Comparison of ENCODE assay signal across 8 cellular contexts in genomic region chr3:53196575-53197407, GRCh38. TPM values are rescaled to one million over a fixed set of nuclear protein-coding genes. Genes with fewer than 3 reads are reported as not detected.
DNase-seq lines count a peak whose midpoint lies in the region; ATAC-seq, FAIRE-seq and TF ChIP-seq lines count a peak whose summit lies in the region.

No MANE protein-coding gene starts in this region.

- no peak overlapping the region for H4K91ac ChIP-seq in H1 (replicated peaks; ENCODE audit: insufficient read length, low read length)

- H3K27me3 Mint-ChIP-seq in CD4-positive, alpha-beta memory T cell = peaks cover 0 to 6% of the 10 kb centered on the region in 2 donors

- no peak overlapping the region for H3K14ac ChIP-seq in H1 (ENCODE audit: insufficient read length)

- H3K79me1 ChIP-seq in H1 (ENCODE audit: low read depth, low read length) = no peaks in the 10 kb centered on the region

- TF ChIP-seq EP300 in H1 (IDR thresholded peaks at IDR 0.05; ENCODE audit: borderline replicate concordance in 1 of 2, low read depth in 2 of 2, low read length in 2 of 2) = no peak

- peak in 1 of 2 experiments; percentile 48; a peak in 1 of 3 replicates for TF ChIP-seq POLR2A in H1 (IDR thresholded peaks at IDR 0.05; ENCODE audit: control extremely low read depth in 1 of 2, low read depth in 2 of 2, low read length in 2 of 2)

- H2AK5ac ChIP-seq in H1 (ENCODE audit: low read depth, low read length) = no peak overlapping the region; the same call in 1 of the 2 replicates

- H2BK15ac ChIP-seq in H1 (ENCODE audit: low read length) = peak overlapping the region; percentile 31; the same call in 1 of the 2 replicates

- peak overlapping the region; percentile 32; the same call in 1 of the 2 replicates for H2BK12ac ChIP-seq in H1 (ENCODE audit: low read depth, low read length)

- no peak overlapping the region for H3K4me3 Mint-ChIP-seq in CD4-positive, alpha-beta memory T cell

- H4K5ac ChIP-seq in H1 (ENCODE audit: insufficient read length, low read depth, low read length) = no peak overlapping the region

- peaks cover 4 to 6% of the 10 kb centered on the region in 2 donors for H3K36me3 Mint-ChIP-seq in CD4-positive, alpha-beta memory T cell

- POLR2A ChIA-PET in CD4-positive, alpha-beta memory T cell (lab: Charles Lee; ENCODE audit: partially characterized antibody) = interaction anchor here (0.9 to 2.2 kb wide), 5 partner anchors 56 to 88 kb away, joined by 3 to 8 read pairs (median 4); no protein-coding TSS in a partner anchor
- POLR2A ChIA-PET in H1 (lab: Charles Lee; ENCODE audit: partially characterized antibody) = interaction anchor here (0.8 to 4.8 kb wide), 6 partner anchors 32 to 351 kb away, joined by 3 to 22 read pairs (median 6); partner anchors contain the start of genes DCP1A and RFT1

- no peak overlapping the region for H3K27ac ChIP-seq in CD4-positive, alpha-beta memory T cell (ENCODE audit: low read depth, low read length)
- H3K27ac ChIP-seq in SU-DHL-6 (ENCODE audit: low read depth, low read length) (peak overlapping the region; percentile 96), H1 (ENCODE audit: low read depth, low read length) (no peak overlapping the region)

- DNase-seq in CD4-positive, alpha-beta memory T cell = peak in 4 of 5 donors; percentile 12 to 62 (median 22)
- DNase-seq in HFF-Myc (ENCODE audit: extremely low read depth, low read depth) (peak; percentile 20), H1 (ENCODE audit: low read depth in 1 of 2, low spot score in 2 of 2) (no peak), NCI-H2081 (lab: John Stamatoyannopoulos, UW) (no peak), frontal cortex (ENCODE audit: low spot score in 2 of 2) (no peak)
- DNase-seq in stimulated activated CD4-positive, alpha-beta T cell treated with anti-CD3 and anti-CD28 coated beads, TNF-alpha, amount 100 ng/mL, for 48 hours (ENCODE audit: low read depth in 3 of 3) = peak; percentile 17 to 52 (median 40)

- peak overlapping the region; percentile 17 for H3K4ac ChIP-seq in H1 (replicated peaks; ENCODE audit: insufficient read length, low read depth, low read length)

- H3F3A ChIP-seq in SU-DHL-6 (ENCODE audit: insufficient read depth) = peaks cover 31% of the 10 kb centered on the region

- no peaks in the 10 kb centered on the region for H3K27me3 ChIP-seq in CD4-positive, alpha-beta memory T cell (ENCODE audit: insufficient read depth, low read length)
- H3K27me3 ChIP-seq in SU-DHL-6 (ENCODE audit: low read length) (no peaks in the 10 kb centered on the region), H1 (replicated peaks in 1 of 4; ENCODE audit: control insufficient read depth in 3 of 4, extremely low read depth in 1 of 4, insufficient read depth in 3 of 4, low read length in 3 of 4) (no peaks in the 10 kb centered on the region; a peak in 1 of 7 replicates)

- no peak overlapping the region for H3K56ac ChIP-seq in H1 (replicated peaks; ENCODE audit: insufficient read length, low read depth, low read length)

- no peaks in the 10 kb centered on the region for H3K23me2 ChIP-seq in H1 (ENCODE audit: low read depth, low read length)

- H2BK5ac ChIP-seq in H1 (ENCODE audit: low read depth, low read length) = no peak overlapping the region; the same call in 1 of the 2 replicates

- H3K4me2 ChIP-seq in SU-DHL-6 (ENCODE audit: low read depth, low read length, poor library complexity, severe bottlenecking) (peak overlapping the region; percentile 90), H1 (ENCODE audit: insufficient read depth in 1 of 2, low read depth in 2 of 2, low read length in 2 of 2) (no peak overlapping the region)

- peaks cover 42% of the 10 kb centered on the region for H3K79me2 ChIP-seq in SU-DHL-6 (ENCODE audit: insufficient read depth, low read length)
- H3K79me2 ChIP-seq in H1 (ENCODE audit: control insufficient read depth in 1 of 2, insufficient read depth in 2 of 2, low read length in 2 of 2) = no peaks in the 10 kb centered on the region

- 0 out of 2 replicates have a peak overlapping the region, but pooled peaks have one; percentile 45 for H4K8ac ChIP-seq in H1 (ENCODE audit: extremely low read depth, insufficient read depth, low read length)

- intact Hi-C loops in CD4-positive, alpha-beta memory T cell (cut with micrococcal nuclease) = loop anchor here (1.0 to 5.0 kb wide), 3 partner anchors 34 to 82 kb away; partner anchors contain the start of gene PRKCD

- H2BK20ac ChIP-seq in H1 (ENCODE audit: low read length) = 0 out of 2 replicates have a peak overlapping the region, but pooled peaks have one; percentile 34

- H3K4me3 ChIP-seq in CD4-positive, alpha-beta memory T cell (ENCODE audit: low read length in 2 of 2) = no peak overlapping the region
- no peak overlapping the region for H3K4me3 ChIP-seq in HFF-Myc (replicated peaks; ENCODE audit: low read depth, low read length)
- peak overlapping the region; percentile 68 for H3K4me3 ChIP-seq in SU-DHL-6 (ENCODE audit: insufficient read depth, low read length, poor library complexity, severe bottlenecking)
- no peak overlapping the region for H3K4me3 ChIP-seq in H1 (ENCODE audit: extremely low read depth in 1 of 4, insufficient read depth in 2 of 4, low read depth in 3 of 4, low read length in 4 of 4)

- CTCF ChIA-PET in CD4-positive, alpha-beta memory T cell (lab: Charles Lee; ENCODE audit: partially characterized antibody) = interaction anchor here (0.7 to 10.1 kb wide), 21 partner anchors 11 to 458 kb away, joined by 3 to 254 read pairs (median 5); partner anchors contain the start of gene PRKCD
- CTCF ChIA-PET in H1 (lab: Charles Lee; ENCODE audit: partially characterized antibody) = interaction anchor here (0.7 to 8.3 kb wide), 37 partner anchors 9 to 352 kb away, joined by 3 to 164 read pairs (median 5); partner anchors contain the start of genes PRKCD and RFT1

- FAIRE-seq in H1 (lab: Jason Lieb, UNC) = no peak
- no peak for FAIRE-seq in frontal cortex (lab: Jason Lieb, UNC)

- peak overlapping the region; percentile 65 for H3K9ac ChIP-seq in SU-DHL-6 (ENCODE audit: low read length)
- no peak overlapping the region; a peak in 2 of 7 replicates for H3K9ac ChIP-seq in H1 (replicated peaks in 1 of 4; ENCODE audit: extremely low read depth in 1 of 4, low read depth in 3 of 4, low read length in 3 of 4)

- no peaks in the 10 kb centered on the region for H3K36me3 ChIP-seq in CD4-positive, alpha-beta memory T cell (ENCODE audit: insufficient read depth, low read length)
- peaks cover 12% of the 10 kb centered on the region; the same call in 1 of the 2 replicates for H3K36me3 ChIP-seq in SU-DHL-6 (ENCODE audit: low read length)
- no peaks in the 10 kb centered on the region; a peak in 1 of 8 replicates for H3K36me3 ChIP-seq in H1 (ENCODE audit: control insufficient read depth in 2 of 4, insufficient read depth in 4 of 4, low read length in 3 of 4)

- peak overlapping the region in 1 of 7 donors; percentile 37 for H3K27ac Mint-ChIP-seq in CD4-positive, alpha-beta memory T cell

- no peaks in the 10 kb centered on the region for H3K9me3 ChIP-seq in CD4-positive, alpha-beta memory T cell (ENCODE audit: control insufficient read depth in 1 of 2, low read length in 2 of 2)
- no peaks in the 10 kb centered on the region for H3K9me3 ChIP-seq in SU-DHL-6 (ENCODE audit: insufficient read depth, low read length)
- H3K9me3 ChIP-seq in H1 (ENCODE audit: insufficient read depth in 2 of 2, low read depth in 1 of 2, low read length in 1 of 2) = no peaks in the 10 kb centered on the region

- peak overlapping the region; percentile 68 for H3K18ac ChIP-seq in H1 (ENCODE audit: extremely low read depth, low read length)

- no peak for TF ChIP-seq RAD21 in H1 (IDR thresholded peaks at IDR 0.05 in 1 of 2, conservative IDR thresholded peaks at IDR 0.05 in 1 of 2; ENCODE audit: low read depth in 2 of 2, low read length in 2 of 2)

- no peak for TF ChIP-seq CTCF in HFF-Myc (IDR thresholded peaks at IDR 0.05; ENCODE audit: low read depth, low read length, missing control alignments)
- no peak for TF ChIP-seq CTCF in SU-DHL-6 (IDR thresholded peaks at IDR 0.05; ENCODE audit: insufficient read depth, low read length, poor library complexity, severe bottlenecking)
- TF ChIP-seq CTCF in H1 (IDR thresholded peaks at IDR 0.05; ENCODE audit: control extremely low read depth in 1 of 3, insufficient read depth in 1 of 3, low read depth in 1 of 3, low read length in 3 of 3) = peak in 1 of 3 experiments; percentile 11; a peak in 1 of 4 replicates

- H2BK120ac ChIP-seq in H1 (replicated peaks; ENCODE audit: low read depth, low read length) = no peak overlapping the region

- ATAC-seq in GM18511 (IDR thresholded peaks at IDR 0.05; ENCODE audit: unreplicated experiment) = no peak

- WGBS in H1 (ENCODE audit: extremely low coverage in 1 of 2, insufficient coverage in 1 of 2, insufficient read length in 1 of 2, insufficient replicate concordance in 2 of 2, low coverage in 1 of 2, low lambda C conversion rate in 2 of 2, missing lambda C conversion rate in 1 of 2), 2 experiments = 76% methylated on average over 17 of the region's 17 CpGs; no CpG with 5 or more reads in 1 of the 2 experiments

- no peaks in the 10 kb centered on the region; the same call in 1 of the 2 replicates for H4K20me1 ChIP-seq in SU-DHL-6 (ENCODE audit: low read depth, low read length)
- H4K20me1 ChIP-seq in H1 (replicated peaks in 1 of 2; ENCODE audit: control insufficient read depth in 1 of 2, insufficient read depth in 2 of 2, low read length in 2 of 2) = no peaks in the 10 kb centered on the region

- no peak overlapping the region for H3K23ac ChIP-seq in H1 (ENCODE audit: insufficient read length)

- no peaks in the 10 kb centered on the region for H3K9me3 Mint-ChIP-seq in CD4-positive, alpha-beta memory T cell

- H3K9me2 ChIP-seq in SU-DHL-6 (replicated peaks; ENCODE audit: insufficient read depth, low read length) = no peaks in the 10 kb centered on the region

- H3K4me1 ChIP-seq in CD4-positive, alpha-beta memory T cell (ENCODE audit: insufficient read depth, low read length) = peaks cover 8% of the 10 kb centered on the region
- peaks cover 0 to 19% (median 10%) of the 10 kb centered on the region in 4 experiments; a peak in 5 of 7 replicates for H3K4me1 ChIP-seq in H1 (replicated peaks in 1 of 4; ENCODE audit: control insufficient read depth in 3 of 4, insufficient read depth in 4 of 4, low read length in 3 of 4)

- H3K4me1 Mint-ChIP-seq in CD4-positive, alpha-beta memory T cell = peaks cover 2 to 9% (median 6%) of the 10 kb centered on the region in 4 donors

- no peak overlapping the region for H2AFZ ChIP-seq in SU-DHL-6 (ENCODE audit: low read depth, low read length, severe bottlenecking)
- H2AFZ ChIP-seq in H1 (ENCODE audit: low read length) = peak overlapping the region; percentile 97

RNA-seq across cellular contexts. Expression of gene PRKCD, which starts 35.8 kb away (rescaled TPM):
- total RNA-seq in CD4-positive, alpha-beta memory T cell = 10 to 100 TPM; 15.7 to 16.6 TPM
- 10 to 100 TPM in 1 of 2 donors, 1 to 10 TPM in 1; 6.6 to 26.4 TPM for polyA plus RNA-seq in CD4-positive, alpha-beta memory T cell
- total RNA-seq in H1 (2021; fragmentation: NEBNext Ultra II Directional; extraction: Animal tissue kit (Norgen Biotek cat#: 25700)) = 22.2 and 22.6 TPM in 2 replicates
- 23.9 and 27.0 TPM in 2 replicates for polyA plus RNA-seq in H1 (2011; rRNA removed)
- 30.9 TPM for polyA plus RNA-seq in H1 (2011; cell fraction: cytosol; rRNA removed)
- 34.6 TPM for polyA plus RNA-seq in H1 (2011; cell fraction: nucleus; rRNA removed)
- 18.6 to 28.0 TPM (median 26.1 TPM) in 4 replicates for polyA plus RNA-seq in H1 (2012, experiment 1 of 2)
- 15.9 TPM for polyA plus RNA-seq in H1 (2012, experiment 2 of 2)
- polyA plus RNA-seq in H1 (2013, experiment 1 of 2) = 14.0 TPM
- 14.8 TPM for polyA plus RNA-seq in H1 (2013, experiment 2 of 2)
- polyA minus RNA-seq in H1 (2011; rRNA and poly(A)+ RNA removed) = 26.9 and 27.6 TPM in 2 replicates
- 15.3 TPM for polyA minus RNA-seq in H1 (2011; cell fraction: cytosol; rRNA and poly(A)+ RNA removed)
- polyA minus RNA-seq in H1 (2011; cell fraction: nucleus; rRNA and poly(A)+ RNA removed) = 13.2 TPM
- total RNA-seq in frontal cortex = 0.82 TPM

RNA-seq across cellular contexts. Expression of gene TKT, which starts 59.0 kb away (rescaled TPM):
- 10 to 100 TPM; 75.6 to 87.9 TPM for total RNA-seq in CD4-positive, alpha-beta memory T cell
- polyA plus RNA-seq in CD4-positive, alpha-beta memory T cell = 10 to 100 TPM; 49.3 to 75.6 TPM
- 975 and 986 TPM in 2 replicates for total RNA-seq in H1 (2021; fragmentation: NEBNext Ultra II Directional; extraction: Animal tissue kit (Norgen Biotek cat#: 25700))
- polyA plus RNA-seq in H1 (2011; rRNA removed) = 418 and 649 TPM in 2 replicates
- 449 TPM for polyA plus RNA-seq in H1 (2011; cell fraction: cytosol; rRNA removed)
- 987 TPM for polyA plus RNA-seq in H1 (2011; cell fraction: nucleus; rRNA removed)
- polyA plus RNA-seq in H1 (2012, experiment 1 of 2) = 570 to 1,148 TPM (median 1,049 TPM) in 4 replicates
- polyA plus RNA-seq in H1 (2012, experiment 2 of 2) = 841 TPM
- 760 TPM for polyA plus RNA-seq in H1 (2013, experiment 1 of 2)
- polyA plus RNA-seq in H1 (2013, experiment 2 of 2) = 785 TPM
- polyA minus RNA-seq in H1 (2011; rRNA and poly(A)+ RNA removed) = 353 and 390 TPM in 2 replicates
- polyA minus RNA-seq in H1 (2011; cell fraction: cytosol; rRNA and poly(A)+ RNA removed) = 430 TPM
- 346 TPM for polyA minus RNA-seq in H1 (2011; cell fraction: nucleus; rRNA and poly(A)+ RNA removed)
- total RNA-seq in frontal cortex = 122 TPM

Comparison
In these comparisons a context has a peak if more than half of its experiments do, and no peak if none do; other contexts are left out.
1. DNase-seq: peak in CD4-positive, alpha-beta memory T cell (4 of 5), HFF-Myc (single experiment) and stimulated activated CD4-positive, alpha-beta T cell treated with anti-CD3 and anti-CD28 coated beads, TNF-alpha, amount 100 ng/mL, for 48 hours (3 of 3); none in H1 (0 of 2), NCI-H2081 (0 of 2) and frontal cortex (0 of 2).